27 cellular contexts compared by ENCODE assay signal in the genomic region with DNA sequence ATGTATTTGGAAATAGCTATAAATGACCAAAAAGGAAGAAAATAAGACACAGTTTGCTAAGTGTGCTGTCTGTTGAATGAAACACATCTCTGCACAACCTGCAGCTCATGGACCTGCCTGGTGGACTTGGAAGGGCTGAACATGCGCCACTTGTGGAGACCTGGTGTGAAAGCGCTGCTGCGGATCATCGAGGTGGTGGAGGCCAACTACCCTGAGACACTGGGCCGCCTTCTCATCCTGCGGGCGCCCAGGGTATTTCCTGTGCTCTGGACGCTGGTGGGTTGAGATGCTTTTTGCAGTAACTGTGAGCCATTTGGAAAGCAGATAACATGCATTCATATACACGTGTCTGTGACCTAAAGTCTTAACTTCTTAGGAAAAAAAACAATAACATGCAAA.
DNase-seq lines count a peak whose midpoint lies in the region; ATAC-seq, FAIRE-seq and TF ChIP-seq lines count a peak whose summit lies in the region.
"Had no signal": no experiment of that assay in that cellular context is flagged by ENCODE, and none has a peak within 500 bp of the region (broad histone marks: within the 10 kb centered on the region; RNA-seq: fewer than 3 reads in every experiment).

No MANE protein-coding gene starts in this region.

- no peaks in the 10 kb centered on the region for H4K20me1 ChIP-seq in K562 (replicated peaks; ENCODE audit: control insufficient read depth, insufficient read depth, low read length)

- peaks cover 78% of the 10 kb centered on the region for H3K36me3 ChIP-seq in A673 (ENCODE audit: insufficient read depth, low read length, poor library complexity, severe bottlenecking)
- peaks cover 80% of the 10 kb centered on the region; the same call in 2 of the 3 replicates for H3K36me3 ChIP-seq in K562 (ENCODE audit: control insufficient read depth, insufficient read depth, low read length)

- H3K9me1 ChIP-seq in K562 (ENCODE audit: control insufficient read depth, insufficient read depth, low read length), result no peaks in the 10 kb centered on the region

- in situ Hi-C loops in K562 (cut with MboI) (no loop called here), ACHN (cut with HindIII; ENCODE audit: low pct_ligation_motif_present, low pct_unique_long_range_greater_than_20kb, low sequenced_read_pairs) (no loop called here)

- no peak for TF ChIP-seq EP300 in K562 (IDR thresholded peaks at IDR 0.05; ENCODE audit: low read length)

- H3K79me2 ChIP-seq in K562 (ENCODE audit: control insufficient read depth, insufficient read depth, low read length), result no peaks in the 10 kb centered on the region

- intact Hi-C loops in A673 (cut with micrococcal nuclease; ENCODE audit: unreplicated experiment) (no loop called here), K562 (cut with micrococcal nuclease) (no loop called here)

- CTCF ChIA-PET in A673 (lab: Charles Lee), result no interaction called here
- CTCF ChIA-PET in K562 (lab: Yijun Ruan, JAX; ENCODE audit: low intra/inter-chr PET ratio), result no interaction called here

- 0 out of 4 replicates have a peak overlapping the region, but pooled peaks of 1 of the 2 experiments have one; percentile 11 for H3K9ac ChIP-seq in K562 (ENCODE audit: insufficient read depth in 1 of 2, low read depth in 2 of 2, low read length in 2 of 2)

- BruUV-seq in A673 (replicated peaks; lab: Mats Ljungman, UMichigan) (no TSS peak), K562 (replicated peaks; lab: Mats Ljungman, UMichigan) (no TSS peak)

- H3K4me1 ChIP-seq in A673 (ENCODE audit: insufficient read depth, low read length, poor library complexity, severe bottlenecking) (peaks cover 34% of the 10 kb centered on the region), K562 (replicated peaks in 1 of 2; ENCODE audit: control insufficient read depth in 2 of 2, insufficient read depth in 2 of 2, low read length in 2 of 2) (peaks cover 0 to 4% of the 10 kb centered on the region in 2 experiments; a peak in 1 of 5 replicates)
- H3K4me1 ChIP-seq: foreskin keratinocyte had no signal

- no peak for FAIRE-seq in K562 (lab: Jason Lieb, UNC)
- FAIRE-seq: G401.6, keratinocyte, pancreas had no signal

- POLR2A ChIA-PET in A673 (lab: Charles Lee; ENCODE audit: low non-redundant PET) (no interaction called here), K562 (lab: Yijun Ruan, JAX) (no interaction called here)

- 86% methylated on average over 9 of the region's 9 CpGs for WGBS in K562 (ENCODE audit: insufficient coverage, low coverage, missing lambda C conversion rate)

- H3K27me3 ChIP-seq in A673 (replicated peaks; ENCODE audit: insufficient read depth, low read depth, low read length, poor library complexity), result no peaks in the 10 kb centered on the region
- H3K27me3 ChIP-seq in K562 (ENCODE audit: control insufficient read depth in 2 of 2, insufficient read depth in 2 of 2, low read length in 2 of 2), result no peaks in the 10 kb centered on the region
- H3K27me3 ChIP-seq: foreskin keratinocyte, pancreas, vagina had no signal

- TF ChIP-seq CTCF in A673 (conservative IDR thresholded peaks at IDR 0.05; ENCODE audit: low read depth, low read length), result no peak
- TF ChIP-seq CTCF in K562 (IDR thresholded peaks at IDR 0.05 in 2 of 3, conservative IDR thresholded peaks at IDR 0.05 in 1 of 3; ENCODE audit: insufficient read depth in 2 of 3, low read depth in 1 of 3, low read length in 3 of 3), result no peak

- ATAC-seq in GM18502 (IDR thresholded peaks at IDR 0.05; ENCODE audit: poor library complexity, unreplicated experiment), result peak; percentile 24
- no peak for ATAC-seq in K562
- no peak for ATAC-seq in HG03025 (IDR thresholded peaks at IDR 0.05; ENCODE audit: low FRiP score, unreplicated experiment)
- ATAC-seq: activated CD4-positive, CD25-positive, alpha-beta regulatory T cell treated with anti-CD3 and anti-CD28 coated beads, Interleukin-2, amount 50 U/mL, for 24 hours; foreskin keratinocyte had no signal

- H3K4me3 ChIP-seq in A673 (ENCODE audit: low read depth, low read length, poor library complexity, severe bottlenecking), result no peak overlapping the region
- H3K4me3 ChIP-seq in K562, result no peak overlapping the region
- H3K4me3 ChIP-seq: pancreas, vagina had no signal

- H3K4me2 ChIP-seq in K562 (ENCODE audit: insufficient read depth, low read length), result no peak overlapping the region

- no peak for DNase-seq in A673 (ENCODE audit: low spot score)
- no peak for DNase-seq in K562 (ENCODE audit: extremely low read depth in 1 of 4, low spot score in 3 of 4)
- DNase-seq in mesenteric fat pad (ENCODE audit: low spot score), result peak; percentile 16
- DNase-seq in amygdala (lab: John Stamatoyannopoulos, UW), result no peak
- DNase-seq in ACHN, result no peak
- DNase-seq in stimulated activated CD4-positive, alpha-beta T cell treated with anti-CD3 and anti-CD28 coated beads, Interleukin-4, amount 100 ng/mL, for 4 hours, result no peak
- DNase-seq: activated naive CD4-positive, alpha-beta T cell treated with anti-CD3 and anti-CD28 coated beads, Interleukin-2, amount 10 ng/mL, durations not matched to agents 7 days and 5 days; activated T-cell treated with anti-CD3 and anti-CD28 coated beads, Interleukin-2, amount 50 U/mL, for 24 hours; anterior cingulate cortex; caudate nucleus; CD4-positive, alpha-beta T cell; DMS153; erythroblast; foreskin keratinocyte; H9; mesendoderm; NCI-H1694; NCI-H748 treated with DMSO at 0.1 percent for 48 hours; SHP77; T1000 had no signal

- no peaks in the 10 kb centered on the region for H3K9me3 ChIP-seq in A673 (ENCODE audit: low read depth, low read length, poor library complexity, severe bottlenecking)
- H3K9me3 ChIP-seq in K562 (replicated peaks; ENCODE audit: control insufficient read depth, insufficient read depth, low read depth, low read length), result no peaks in the 10 kb centered on the region
- H3K9me3 ChIP-seq: pancreas, vagina had no signal

- H2AFZ ChIP-seq in K562 (ENCODE audit: low read depth, low read length), result no peak overlapping the region

- H3K27ac ChIP-seq in A673 (ENCODE audit: low read depth, low read length, poor library complexity, severe bottlenecking) (peak overlapping the region; percentile 55), K562 (ENCODE audit: extremely low read depth, low read depth, low read length) (no peak overlapping the region)
- H3K27ac ChIP-seq: foreskin keratinocyte, pancreas, vagina had no signal

- no peak for TF ChIP-seq RAD21 in K562 (CRISPR knock-in tag; conservative IDR thresholded peaks at IDR 0.05 in 1 of 2, IDR thresholded peaks at IDR 0.05 in 1 of 2)

- TF ChIP-seq POLR2A in K562 (conservative IDR thresholded peaks at IDR 0.05), result no peak

TF ChIP-seq in K562, 482 proteins besides CTCF, POLR2A, EP300 and RAD21:
- TF ChIP-seq ZBTB33 (CRISPR knock-in tag; IDR thresholded peaks at IDR 0.05) (peak; percentile 76; the same call in 1 of the 2 replicates), ZBTB7A (IDR thresholded peaks at IDR 0.05; ENCODE audit: borderline replicate concordance, control insufficient read depth, low read depth, low read length) (no peak)
